8 cellular contexts compared by ENCODE assay signal in genomic region chr17:10295728-10296343, GRCh38.
DNase-seq lines count a peak whose midpoint lies in the region; ATAC-seq and TF ChIP-seq lines count a peak whose summit lies in the region.

No MANE protein-coding gene starts in this region.

- H3K9me3 ChIP-seq in heart right ventricle (no peaks in the 10 kb centered on the region), gastrocnemius medialis (no peaks in the 10 kb centered on the region)

- H3K27ac ChIP-seq in C4-2B: no peak overlapping the region
- H3K27ac ChIP-seq in heart right ventricle: no peak overlapping the region
- no peak overlapping the region for H3K27ac ChIP-seq in gastrocnemius medialis

- H3K36me3 ChIP-seq in heart right ventricle: no peaks in the 10 kb centered on the region
- no peaks in the 10 kb centered on the region for H3K36me3 ChIP-seq in gastrocnemius medialis

- no peak overlapping the region for H3K4me3 ChIP-seq in NB4 (ENCODE audit: low read depth, low read length)
- no peak overlapping the region for H3K4me3 ChIP-seq in heart right ventricle
- no peak overlapping the region for H3K4me3 ChIP-seq in gastrocnemius medialis

- TF ChIP-seq POLR2A in NB4 (IDR thresholded peaks at IDR 0.05; ENCODE audit: extremely low read depth, insufficient read length) (no peak), gastrocnemius medialis (IDR thresholded peaks at IDR 0.05) (no peak)

- 32 to 37% methylated on average over 5 of the region's 5 CpGs for WGBS in heart right ventricle, 2 donors

- intact Hi-C loops in heart right ventricle (cut with DNase I) (loop anchor here in 1 of 10 donors (10.0 kb wide), 1 partner anchor 319 kb away; no protein-coding TSS in a partner anchor), gastrocnemius medialis (cut with DNase I; ENCODE audit: low total_unique reads) (no loop called here)

- peak; percentile 43 for ATAC-seq in GM18519 (IDR thresholded peaks at IDR 0.05; ENCODE audit: low FRiP score, unreplicated experiment)
- peak in 5 of 8 donors; percentile 41 to 53 (median 48) for ATAC-seq in heart right ventricle
- peak; percentile 45 to 71 for ATAC-seq in gastrocnemius medialis
- no peak for ATAC-seq in GM21529 (IDR thresholded peaks at IDR 0.05; ENCODE audit: unreplicated experiment)

- DNase-seq in NB4 (ENCODE audit: low read depth): peak; percentile 77
- peak; percentile 19 for DNase-seq in activated CD8-positive, alpha-beta memory T cell treated with anti-CD3 and anti-CD28 coated beads, Interleukin-2, amount 50 U/mL, for 4 hours
- peak; percentile 21 to 40 for DNase-seq in heart right ventricle
- no peak for DNase-seq in gastrocnemius medialis
- no peak for DNase-seq in cerebellar nuclear complex (lab: John Stamatoyannopoulos, UW)

- H3K4me1 ChIP-seq in heart right ventricle: peaks cover 0 to 6% (median under 1%) of the 10 kb centered on the region in 9 donors
- H3K4me1 ChIP-seq in gastrocnemius medialis: no peaks in the 10 kb centered on the region

- H3K27me3 ChIP-seq in heart right ventricle (peaks cover 0 to 14% (median 8%) of the 10 kb centered on the region in 7 donors), gastrocnemius medialis (peaks cover 0 to 2% (median 0%) of the 10 kb centered on the region in 3 donors)

- TF ChIP-seq CTCF in C4-2B (conservative IDR thresholded peaks at IDR 0.05) (peak; percentile 89), NB4 (IDR thresholded peaks at IDR 0.05; ENCODE audit: low read depth, low read length) (peak; percentile 86), heart right ventricle (IDR thresholded peaks at IDR 0.05) (peak; percentile 21 to 74 (median 64)), gastrocnemius medialis (IDR thresholded peaks at IDR 0.05 in 4 of 5, conservative IDR thresholded peaks at IDR 0.05 in 1 of 5) (peak in 4 of 5 experiments; percentile 44 to 51 (median 46))

- in situ Hi-C loops in gastrocnemius medialis (cut with MboI; ENCODE audit: low sequenced_read_pairs in 4 of 4): no loop called here

Comparison
In these comparisons a context has a peak if more than half of its experiments do, and no peak if none do; other contexts are left out.
1. DNase-seq: peak in NB4 (single experiment), activated CD8-positive, alpha-beta memory T cell treated with anti-CD3 and anti-CD28 coated beads, Interleukin-2, amount 50 U/mL, for 4 hours (single experiment) and heart right ventricle (2 of 2); none in gastrocnemius medialis (0 of 2) and cerebellar nuclear complex (0 of 2).
2. Peak in every context shown above with its lines, with median percentiles within 50 percentile points of each other: CTCF ChIP-seq.